In the genomic region with DNA sequence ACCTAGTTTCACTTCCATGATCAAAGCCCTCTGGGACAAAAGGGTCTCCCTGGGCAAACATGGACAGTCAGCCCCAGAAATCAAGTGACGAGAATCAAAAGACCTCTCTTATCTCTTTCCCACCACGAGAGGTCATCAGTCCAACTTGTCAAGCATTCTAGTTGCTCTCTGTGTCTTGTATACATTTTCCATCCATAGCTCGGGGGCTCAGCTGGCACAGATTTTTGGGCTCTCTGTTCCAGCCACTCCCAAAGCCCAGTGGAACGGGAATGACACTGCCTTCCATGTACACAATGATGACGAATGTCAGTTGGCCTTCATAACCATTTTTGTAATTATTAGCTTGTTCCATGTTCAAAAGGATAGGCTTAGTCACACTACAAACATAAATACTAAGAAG, we compare ENCODE assay signal across 29 cellular contexts. TPM values are rescaled to one million over a fixed set of nuclear protein-coding genes. Genes with fewer than 3 reads are reported as not detected.
A peak's percentile ranks its signal among the peaks of the same experiment; 100 is the strongest.
DNase-seq lines count a peak whose midpoint lies in the region; ATAC-seq, FAIRE-seq and TF ChIP-seq lines count a peak whose summit lies in the region.
"Had no signal": no experiment of that assay in that cellular context is flagged by ENCODE, and none has a peak within 500 bp of the region (broad histone marks: within the 10 kb centered on the region; RNA-seq: fewer than 3 reads in every experiment).

No MANE protein-coding gene starts in this region.

- H3K36me3 ChIP-seq in HepG2 (replicated peaks in 1 of 2; ENCODE audit: control insufficient read depth in 1 of 2, insufficient read depth in 2 of 2, low read length in 2 of 2) (no peaks in the 10 kb centered on the region), right lobe of liver (no peaks in the 10 kb centered on the region), PC-3 (ENCODE audit: low read depth, low read length) (no peaks in the 10 kb centered on the region), PC-9 (ENCODE audit: low read depth) (no peaks in the 10 kb centered on the region)
- H3K36me3 ChIP-seq: lower lobe of right lung, right atrium auricular region, spleen, uterus had no signal

- no peak overlapping the region for H3K27ac ChIP-seq in HepG2 (ENCODE audit: extremely low read length, insufficient read depth, low read length)
- no peak overlapping the region for H3K27ac ChIP-seq in right lobe of liver
- no peak overlapping the region for H3K27ac ChIP-seq in PC-3 (ENCODE audit: low read length)
- H3K27ac ChIP-seq in PC-9: no peak overlapping the region
- H3K27ac ChIP-seq: lower lobe of right lung, parathyroid adenoma, right atrium auricular region, spleen, uterus had no signal

- H3K4me1 ChIP-seq in HepG2 (ENCODE audit: insufficient read depth, low read length) (0 out of 2 replicates have a peak, but pooled peaks cover 7% of the 10 kb centered on the region), right lobe of liver (no peaks in the 10 kb centered on the region), PC-3 (ENCODE audit: insufficient read depth, low read length) (peaks cover 10% of the 10 kb centered on the region; the same call in 1 of the 2 replicates), PC-9 (replicated peaks; ENCODE audit: insufficient read depth) (no peaks in the 10 kb centered on the region)
- H3K4me1 ChIP-seq: parathyroid adenoma, right atrium auricular region, uterus had no signal

- TF ChIP-seq CTCF in HepG2 (CRISPR knock-in tag; IDR thresholded peaks at IDR 0.05) (0 out of 2 replicates have a peak, but pooled peaks have one; percentile 16), right lobe of liver (IDR thresholded peaks at IDR 0.05) (no peak), PC-3 (conservative IDR thresholded peaks at IDR 0.05; ENCODE audit: low read depth, low read length) (peak; percentile 47), PC-9 (conservative IDR thresholded peaks at IDR 0.05) (no peak), D721Med (IDR thresholded peaks at IDR 0.05; ENCODE audit: insufficient read depth, missing control alignments) (no peak)

- intact Hi-C loops in HepG2 (cut with micrococcal nuclease; ENCODE audit: unreplicated experiment): no loop called here
- intact Hi-C loops in right lobe of liver (cut with DNase I): no loop called here
- intact Hi-C loops in PC-3 (cut with micrococcal nuclease): loop anchor here (1.0 kb wide), 1 partner anchor 36 kb away; no protein-coding TSS in a partner anchor
- intact Hi-C loops in PC-9 (cut with micrococcal nuclease; ENCODE audit: unreplicated experiment): no loop called here

- TF ChIP-seq POLR2A in HepG2 (IDR thresholded peaks at IDR 0.05; ENCODE audit: insufficient read depth in 1 of 2, low read depth in 2 of 2, low read length in 2 of 2) (no peak), right lobe of liver (IDR thresholded peaks at IDR 0.05) (no peak)

- WGBS in HepG2 (ENCODE audit: low lambda C conversion rate): 3% methylated on average over 5 of the region's 5 CpGs
- 44% methylated on average over 5 of the region's 5 CpGs for WGBS in right lobe of liver (ENCODE audit: insufficient coverage, low coverage, low lambda C conversion rate, missing lambda C conversion rate)

- H3F3A ChIP-seq in PC-3 (ENCODE audit: low read length, unreplicated experiment) (no peaks in the 10 kb centered on the region), PC-9 (ENCODE audit: insufficient read depth, low read depth) (no peaks in the 10 kb centered on the region)

- no peaks in the 10 kb centered on the region for H3K79me2 ChIP-seq in HepG2 (ENCODE audit: insufficient read depth, low read length)
- no peaks in the 10 kb centered on the region for H3K79me2 ChIP-seq in PC-3 (ENCODE audit: low read length)
- no peaks in the 10 kb centered on the region for H3K79me2 ChIP-seq in PC-9 (ENCODE audit: low read depth)
- H3K79me2 ChIP-seq: parathyroid adenoma had no signal

- H3K4me2 ChIP-seq in HepG2 (ENCODE audit: low read depth, low read length) (no peak overlapping the region), PC-3 (ENCODE audit: low read length) (no peak overlapping the region), PC-9 (no peak overlapping the region)
- H3K4me2 ChIP-seq: SK-N-SH had no signal

- no peak overlapping the region for H3K4me3 ChIP-seq in HepG2 (replicated peaks in 1 of 3; ENCODE audit: insufficient read depth in 1 of 3, low read depth in 2 of 3, low read length in 3 of 3)
- no peak overlapping the region for H3K4me3 ChIP-seq in right lobe of liver
- no peak overlapping the region for H3K4me3 ChIP-seq in PC-3 (ENCODE audit: low read length)
- no peak overlapping the region for H3K4me3 ChIP-seq in PC-9
- H3K4me3 ChIP-seq: lower lobe of right lung, right atrium auricular region, spleen, uterus had no signal

- POLR2A ChIA-PET in HepG2 (lab: Yijun Ruan, JAX) (no interaction called here), PC-3 (lab: Charles Lee; ENCODE audit: unreplicated experiment) (no interaction called here), PC-9 (lab: Charles Lee; ENCODE audit: unreplicated experiment) (no interaction called here)

- peak; percentile 48 for FAIRE-seq in HepG2 (lab: Jason Lieb, UNC)
- FAIRE-seq in D721Med (lab: Jason Lieb, UNC): no peak
- FAIRE-seq: GM12891, kidney had no signal

- H3K9ac ChIP-seq in HepG2 (ENCODE audit: insufficient read depth, low read depth, low read length) (no peak overlapping the region), PC-3 (ENCODE audit: low read length) (no peak overlapping the region)
- H3K9ac ChIP-seq: parathyroid adenoma, SK-N-SH had no signal

- TF ChIP-seq RAD21 in HepG2 (CRISPR knock-in tag; IDR thresholded peaks at IDR 0.05): no peak

- H3K9me2 ChIP-seq in PC-3 (replicated peaks; ENCODE audit: low read length) (no peaks in the 10 kb centered on the region), PC-9 (ENCODE audit: insufficient read depth) (no peaks in the 10 kb centered on the region)
- H3K9me2 ChIP-seq: SK-N-SH had no signal

- H3K27me3 ChIP-seq in HepG2 (ENCODE audit: control insufficient read depth in 1 of 2, insufficient read depth in 2 of 2, low read length in 2 of 2) (peaks cover 3 to 48% of the 10 kb centered on the region in 2 experiments; a peak in 3 of 5 replicates), right lobe of liver (no peaks in the 10 kb centered on the region), PC-3 (ENCODE audit: low read length) (peaks cover 49% of the 10 kb centered on the region), PC-9 (ENCODE audit: insufficient read depth, low read depth) (peaks cover 100% of the 10 kb centered on the region)
- H3K27me3 ChIP-seq: right atrium auricular region had no signal

- H4K20me1 ChIP-seq in HepG2 (ENCODE audit: insufficient read depth, low read length) (no peaks in the 10 kb centered on the region), PC-3 (ENCODE audit: low read length) (no peaks in the 10 kb centered on the region), PC-9 (ENCODE audit: insufficient read depth) (no peaks in the 10 kb centered on the region)

- DNase-seq in HepG2 (ENCODE audit: low spot score): peak; percentile 26
- DNase-seq in right lobe of liver: no peak
- peak; percentile 15 for DNase-seq in HT-29 (ENCODE audit: low spot score)
- peak; percentile 77 for DNase-seq in PC-3
- no peak for DNase-seq in PC-9
- DNase-seq in D721Med (ENCODE audit: insufficient read length, low spot score): no peak
- DNase-seq: activated CD4-positive, alpha-beta T cell treated with anti-CD3 and anti-CD28 coated beads for 36 hours; activated gamma-delta T cell treated with Interleukin-2 at 50 U/mL for 16 hours; activated naive CD8-positive, alpha-beta T cell treated with anti-CD3 and anti-CD28 coated beads, Interleukin-2, amount 50 U/mL, for 24 hours; activated T-cell treated with anti-CD3 and anti-CD28 coated beads, Interleukin-2, amount 50 U/mL, for 1 hour; CD8-positive, alpha-beta T cell; cerebellar nuclear complex; DMS79; H7; kidney; lower lobe of right lung; NCI-H510A treated with DMSO at 0.1 percent for 48 hours; nephron progenitor cell; RPMI8226; SK-N-SH; stimulated activated CD4-positive, alpha-beta T cell treated with anti-CD3 and anti-CD28 coated beads, Interleukin-4, amount 100 ng/mL, for 1 hour; T-helper 2 cell; uterus had no signal

- H3K9me3 ChIP-seq in HepG2 (ENCODE audit: low read length) (no peaks in the 10 kb centered on the region), right lobe of liver (no peaks in the 10 kb centered on the region), PC-3 (ENCODE audit: low read length) (no peaks in the 10 kb centered on the region), PC-9 (ENCODE audit: insufficient read depth, low read depth) (no peaks in the 10 kb centered on the region)
- H3K9me3 ChIP-seq: lower lobe of right lung, right atrium auricular region, SK-N-SH, spleen, uterus had no signal

- ATAC-seq in HepG2: peak; percentile 31; the same call in 2 of the 3 replicates
- no peak for ATAC-seq in right lobe of liver
- ATAC-seq in PC-3: peak; percentile 52
- ATAC-seq in GM18520 (IDR thresholded peaks at IDR 0.05; ENCODE audit: unreplicated experiment): no peak
- ATAC-seq: activated CD4-positive, alpha-beta T cell treated with anti-CD3 and anti-CD28 coated beads for 36 hours; activated naive CD8-positive, alpha-beta T cell treated with anti-CD3 and anti-CD28 coated beads, Interleukin-2, amount 50 U/mL, for 24 hours; CD8-positive, alpha-beta T cell; lower lobe of right lung; stimulated activated memory B cell treated with anti-CD40 and anti-IgM and Interleukin-4, amounts not matched to agents 10 μg/mL and 1 μg/mL and 100 μg/mL, for 72 hours had no signal

- CTCF ChIA-PET in HepG2 (lab: Yijun Ruan, JAX; ENCODE audit: low intra/inter-chr PET ratio, low total read pairs) (no interaction called here), PC-3 (lab: Charles Lee) (interaction anchor here (0.6 to 1.0 kb wide), 2 partner anchors 35 to 532 kb away, joined by 3 to 5 read pairs; no protein-coding TSS in a partner anchor), PC-9 (lab: Charles Lee) (no interaction called here)

- H2AFZ ChIP-seq in HepG2 (ENCODE audit: low read length): no peak overlapping the region
- no peak overlapping the region for H2AFZ ChIP-seq in PC-3 (ENCODE audit: low read length)
- H2AFZ ChIP-seq in PC-9: no peak overlapping the region
- H2AFZ ChIP-seq: parathyroid adenoma had no signal

- TF ChIP-seq EP300 in HepG2 (IDR thresholded peaks at IDR 0.05; ENCODE audit: low read depth in 2 of 2, low read length in 2 of 2) (no peak), HepG2 (CRISPR knock-in tag; IDR thresholded peaks at IDR 0.05; ENCODE audit: borderline replicate concordance) (no peak)

- BruUV-seq in HepG2 (replicated peaks; lab: Mats Ljungman, UMichigan): no TSS peak
- BruUV-seq in PC-3 (replicated peaks; lab: Mats Ljungman, UMichigan): no TSS peak
- no TSS peak for BruUV-seq in PC-9 (replicated peaks; lab: Mats Ljungman, UMichigan)

- in situ Hi-C loops in HepG2 (cut with HindIII; ENCODE audit: extremely low pct_ligation_motif_present, low pct_unique_long_range_greater_than_20kb): no loop called here

RNA-seq across cellular contexts. Expression of gene NOS1, which starts 29.7 kb away (rescaled TPM):
- total RNA-seq in HepG2 (2016; rRNA removed; fragmentation: Illumina TruSeq; extraction: Trizol) (not detected in 2 replicates), right lobe of liver (under 1 TPM; under 0.01 to 0.12 (median 0.05) TPM), PC-3 (2014; rRNA removed) (0.11 and 0.40 TPM in 2 replicates), PC-9 (2021) (not detected in 2 replicates)
- not detected in 2 replicates for total RNA-seq in HepG2 (2016; cell fraction: cytosol; rRNA removed; fragmentation: Illumina TruSeq; extraction: Trizol; ENCODE audit: low read depth)
- not detected in 2 replicates for total RNA-seq in HepG2 (2016; cell fraction: insoluble cytoplasmic fraction; rRNA removed; fragmentation: Illumina TruSeq; extraction: Trizol)
- total RNA-seq in HepG2 (2016; cell fraction: membrane; rRNA removed; fragmentation: Illumina TruSeq; extraction: Trizol): not detected in 2 replicates
- not detected in 2 replicates for total RNA-seq in HepG2 (2016; cell fraction: nucleus; rRNA removed; fragmentation: Illumina TruSeq; extraction: Trizol)
- not detected in 2 replicates for polyA plus RNA-seq in HepG2 (2011; rRNA removed)
- polyA plus RNA-seq in HepG2 (2011; cell fraction: cytosol; rRNA removed): not detected in 2 replicates
- not detected in 2 replicates for polyA plus RNA-seq in HepG2 (2011; cell fraction: nucleus; rRNA removed)
- polyA plus RNA-seq in HepG2 (2012): not detected in 2 replicates
- polyA plus RNA-seq in HepG2 (2016; cell fraction: cytosol; fragmentation: Illumina TruSeq; extraction: Trizol; ENCODE audit: low read depth): not detected in 2 replicates
- not detected in 2 replicates for polyA plus RNA-seq in HepG2 (2016; cell fraction: insoluble cytoplasmic fraction; fragmentation: Illumina TruSeq; extraction: Trizol; ENCODE audit: low read depth)
- polyA plus RNA-seq in HepG2 (2016; cell fraction: membrane; fragmentation: Illumina TruSeq; extraction: Trizol; ENCODE audit: low read depth): not detected in 2 replicates
- polyA plus RNA-seq in HepG2 (2016; cell fraction: nucleus; fragmentation: Illumina TruSeq; extraction: Trizol; ENCODE audit: insufficient read depth, low read depth): not detected in 2 replicates
- polyA minus RNA-seq in HepG2 (2011; rRNA and poly(A)+ RNA removed; ENCODE audit: low replicate concordance): not detected in 2 replicates
- not detected in 2 replicates for polyA minus RNA-seq in HepG2 (2011; cell fraction: cytosol; rRNA and poly(A)+ RNA removed)
- polyA minus RNA-seq in HepG2 (2011; cell fraction: nucleus; rRNA and poly(A)+ RNA removed): not detected in 2 replicates
- total RNA-seq in HT-29 (2014; rRNA removed; shearing (Covaris generic)): not detected in 2 replicates
- total RNA-seq: activated CD4-positive, alpha-beta T cell treated with anti-CD3 and anti-CD28 coated beads for 36 hours; CD8-positive, alpha-beta T cell had no signal

Comparison
In these comparisons a context has a peak if more than half of its experiments do, and no peak if none do; other contexts are left out.
1. ATAC-seq: peak in HepG2 (single experiment) and PC-3 (single experiment); none in right lobe of liver (0 of 4) and GM18520 (single experiment).
2. DNase-seq: peak in HepG2 (single experiment), HT-29 (single experiment) and PC-3 (single experiment); none in right lobe of liver (0 of 3), PC-9 (0 of 2) and D721Med (single experiment).
3. CTCF ChIP-seq: peak in HepG2 (single experiment) and PC-3 (single experiment); none in right lobe of liver (0 of 4), PC-9 (single experiment) and D721Med (single experiment).